27 cellular contexts compared by ENCODE assay signal in genomic region chr17:70268383-70268782, GRCh38.
"Had no signal": no experiment of that assay in that cellular context is flagged by ENCODE, and none has a peak within 500 bp of the region (broad histone marks: within the 10 kb centered on the region; RNA-seq: fewer than 3 reads in every experiment).

No MANE protein-coding gene starts in this region.

- H3K36me3 Mint-ChIP-seq: mesothelial cell of epicardium; naive thymus-derived CD4-positive, alpha-beta T cell; natural killer cell treated with Interleukin-12 subunit alpha and Interleukin-12 subunit beta and Interleukin-15 and Interleukin-18, amount 100 ng/mL, for 72 hours; stimulated activated naive B cell treated with anti-CD40 and anti-IgM and Interleukin-4, amounts not matched to agents 10 μg/mL and 1 μg/mL and 100 μg/mL, for 72 hours had no signal

- H3K4me3 ChIP-seq: heart right ventricle, hepatocyte, left ventricle myocardium inferior, lung, psoas muscle, right atrium auricular region, right lobe of liver, smooth muscle cell, stomach, testis, thyroid gland, uterus had no signal

- ATAC-seq: heart right ventricle; left cardiac atrium; naive thymus-derived CD4-positive, alpha-beta T cell; natural killer cell treated with Interleukin-12 subunit alpha and Interleukin-12 subunit beta and Interleukin-15 and Interleukin-18, amount 100 ng/mL, for 72 hours; psoas muscle; right lobe of liver; stimulated activated naive B cell treated with anti-CD40 and anti-IgM and Interleukin-4, amounts not matched to agents 10 μg/mL and 1 μg/mL and 100 μg/mL, for 72 hours; stimulated activated naive CD8-positive, alpha-beta T cell treated with anti-CD3 and anti-CD28 coated beads, Interleukin-15, Interleukin-2, amounts not matched to agents 100 U/mL and 50 U/mL, for 24 hours had no signal

- H3K36me3 ChIP-seq: heart right ventricle, left ventricle myocardium inferior, neutrophil, right atrium auricular region, right lobe of liver, stomach, thyroid gland, uterus had no signal

- H3K27me3 ChIP-seq: heart right ventricle, hepatocyte, neutrophil, right atrium auricular region, right lobe of liver, stomach, testis, thyroid gland, uterus had no signal

- H3K27ac ChIP-seq: heart right ventricle, hepatocyte, left ventricle myocardium inferior, neutrophil, parathyroid adenoma, psoas muscle, right atrium auricular region, right lobe of liver, stomach, testis, thyroid gland, uterus had no signal

- H3K9me3 ChIP-seq: left ventricle myocardium inferior, neutrophil, psoas muscle, right atrium auricular region, right lobe of liver, stomach, testis, thyroid gland, uterus had no signal

- H3K27me3 Mint-ChIP-seq: naive thymus-derived CD4-positive, alpha-beta T cell; natural killer cell treated with Interleukin-12 subunit alpha and Interleukin-12 subunit beta and Interleukin-15 and Interleukin-18, amount 100 ng/mL, for 72 hours had no signal

- DNase-seq: heart right ventricle; islet precursor cell; left cardiac atrium; left ventricle myocardium inferior; mesendoderm; naive thymus-derived CD4-positive, alpha-beta T cell; occipital lobe; psoas muscle; right lobe of liver; stimulated activated CD4-positive, alpha-beta T cell treated with anti-CD3 and anti-CD28 coated beads, Interleukin-1b, Interleukin-23, amount 100 ng/mL, for 48 hours; stimulated activated CD4-positive, alpha-beta T cell treated with anti-CD3 and anti-CD28 coated beads, Interleukin-2, amount 100 ng/mL, for 48 hours; stimulated activated naive B cell treated with anti-CD40 and anti-IgM and Interleukin-4, amounts not matched to agents 10 μg/mL and 1 μg/mL and 100 μg/mL, for 72 hours; stimulated activated naive CD8-positive, alpha-beta T cell treated with anti-CD3 and anti-CD28 coated beads, Interleukin-15, Interleukin-2, amounts not matched to agents 100 U/mL and 50 U/mL, for 24 hours; stomach; testis; thyroid gland; trophoblast cell; uterus had no signal

- H3K27ac Mint-ChIP-seq: mesothelial cell of epicardium; naive thymus-derived CD4-positive, alpha-beta T cell; natural killer cell treated with Interleukin-12 subunit alpha and Interleukin-12 subunit beta and Interleukin-15 and Interleukin-18, amount 100 ng/mL, for 72 hours; stimulated activated naive B cell treated with anti-CD40 and anti-IgM and Interleukin-4, amounts not matched to agents 10 μg/mL and 1 μg/mL and 100 μg/mL, for 72 hours had no signal

- H3K9ac ChIP-seq: parathyroid adenoma had no signal

- H3K4me2 ChIP-seq: hepatocyte, smooth muscle cell had no signal

- H3K4me3 Mint-ChIP-seq: mesothelial cell of epicardium; naive thymus-derived CD4-positive, alpha-beta T cell; natural killer cell treated with Interleukin-12 subunit alpha and Interleukin-12 subunit beta and Interleukin-15 and Interleukin-18, amount 100 ng/mL, for 72 hours; neural crest cell; stimulated activated naive B cell treated with anti-CD40 and anti-IgM and Interleukin-4, amounts not matched to agents 10 μg/mL and 1 μg/mL and 100 μg/mL, for 72 hours had no signal

- H3K4me1 Mint-ChIP-seq: naive thymus-derived CD4-positive, alpha-beta T cell; neural crest cell; stimulated activated naive B cell treated with anti-CD40 and anti-IgM and Interleukin-4, amounts not matched to agents 10 μg/mL and 1 μg/mL and 100 μg/mL, for 72 hours had no signal

- H2AFZ ChIP-seq: hepatocyte had no signal

- H3K4me1 ChIP-seq: left ventricle myocardium inferior, right atrium auricular region, right lobe of liver, stomach, testis, thyroid gland, uterus had no signal
